9 cellular contexts compared by ENCODE assay signal in genomic region chr4:185219551-185220344, GRCh38. TPM values are rescaled to one million over a fixed set of nuclear protein-coding genes. Genes with fewer than 3 reads are reported as not detected.
DNase-seq lines count a peak whose midpoint lies in the region; ATAC-seq, FAIRE-seq and TF ChIP-seq lines count a peak whose summit lies in the region.
"Had no signal": no experiment of that assay in that cellular context is flagged by ENCODE, and none has a peak within 500 bp of the region (broad histone marks: within the 10 kb centered on the region; RNA-seq: fewer than 3 reads in every experiment).

No MANE protein-coding gene starts in this region.

- DNase-seq in AG10803 (ENCODE audit: low read depth) (peak; percentile 91), K562 (ENCODE audit: extremely low read depth in 1 of 4, low spot score in 3 of 4) (no peak), prostate gland (ENCODE audit: low spot score) (peak; percentile 83), SW 1271 (lab: John Stamatoyannopoulos, UW) (no peak), CD14-positive monocyte (ENCODE audit: low spot score) (no peak)
- DNase-seq in CD8-positive, alpha-beta memory T cell = no peak

- H3K9me3 ChIP-seq in K562 (replicated peaks; ENCODE audit: control insufficient read depth, insufficient read depth, low read depth, low read length) (no peaks in the 10 kb centered on the region), prostate gland (no peaks in the 10 kb centered on the region)
- no peaks in the 10 kb centered on the region for H3K9me3 ChIP-seq in CD8-positive, alpha-beta memory T cell (ENCODE audit: low read length)

- no peaks in the 10 kb centered on the region for H3K36me3 Mint-ChIP-seq in CD14-positive monocyte
- H3K36me3 Mint-ChIP-seq in CD8-positive, alpha-beta memory T cell = peaks cover 5 to 7% (median 5%) of the 10 kb centered on the region in 3 donors

- TF ChIP-seq EP300 in K562 (IDR thresholded peaks at IDR 0.05; ENCODE audit: low read length) = no peak

- no peak overlapping the region for H3K4me3 Mint-ChIP-seq in CD14-positive monocyte
- no peak overlapping the region for H3K4me3 Mint-ChIP-seq in CD8-positive, alpha-beta memory T cell

- H4K20me1 ChIP-seq in K562 (replicated peaks; ENCODE audit: control insufficient read depth, insufficient read depth, low read length) = no peaks in the 10 kb centered on the region

- H3K4me2 ChIP-seq in K562 (ENCODE audit: insufficient read depth, low read length) = no peak overlapping the region

- in situ Hi-C loops in K562 (cut with MboI) = no loop called here

- TF ChIP-seq RAD21 in K562 (CRISPR knock-in tag; conservative IDR thresholded peaks at IDR 0.05 in 1 of 2, IDR thresholded peaks at IDR 0.05 in 1 of 2) = no peak

- TF ChIP-seq POLR2A in K562 (conservative IDR thresholded peaks at IDR 0.05) = no peak
- no peak for TF ChIP-seq POLR2A in prostate gland (IDR thresholded peaks at IDR 0.05)

- no TSS peak for BruUV-seq in K562 (replicated peaks; lab: Mats Ljungman, UMichigan)

- H3K4me1 Mint-ChIP-seq in CD14-positive monocyte = no peaks in the 10 kb centered on the region
- peaks cover 13 to 42% (median 39%) of the 10 kb centered on the region in 3 donors for H3K4me1 Mint-ChIP-seq in CD8-positive, alpha-beta memory T cell

- H3K79me2 ChIP-seq in K562 (ENCODE audit: control insufficient read depth, insufficient read depth, low read length) = peaks cover 7% of the 10 kb centered on the region

- H3K27ac Mint-ChIP-seq in CD14-positive monocyte = peak overlapping the region in 1 of 7 donors; percentile 31
- peak overlapping the region in 2 of 8 donors; percentile 29 to 49 for H3K27ac Mint-ChIP-seq in CD8-positive, alpha-beta memory T cell

- H3K4me3 ChIP-seq in AG10803 (ENCODE audit: low read length) (no peak overlapping the region), K562 (no peak overlapping the region), prostate gland (no peak overlapping the region)
- H3K4me3 ChIP-seq in CD8-positive, alpha-beta memory T cell (ENCODE audit: low read length) = no peak overlapping the region

- H3K9ac ChIP-seq in K562 (ENCODE audit: insufficient read depth in 1 of 2, low read depth in 2 of 2, low read length in 2 of 2) = no peak overlapping the region
- H3K9ac ChIP-seq: parathyroid adenoma had no signal

- H2AFZ ChIP-seq in K562 (ENCODE audit: low read depth, low read length) = no peak overlapping the region
- H2AFZ ChIP-seq: parathyroid adenoma had no signal

- POLR2A ChIA-PET in K562 (lab: Yijun Ruan, JAX) = interaction anchor here (1.0 kb wide), 1 partner anchor 9 kb away, joined by 3 read pairs; no protein-coding TSS in a partner anchor
- POLR2A ChIA-PET in CD8-positive, alpha-beta memory T cell (lab: Charles Lee) = no interaction called here

- H3K27me3 ChIP-seq in K562 (ENCODE audit: control insufficient read depth in 2 of 2, insufficient read depth in 2 of 2, low read length in 2 of 2) = no peaks in the 10 kb centered on the region
- no peaks in the 10 kb centered on the region for H3K27me3 ChIP-seq in prostate gland (replicated peaks; ENCODE audit: insufficient read depth)
- no peaks in the 10 kb centered on the region for H3K27me3 ChIP-seq in CD8-positive, alpha-beta memory T cell (ENCODE audit: insufficient read depth, low read length, poor library complexity, severe bottlenecking)

- ATAC-seq in GM19395 (IDR thresholded peaks at IDR 0.05; ENCODE audit: unreplicated experiment) (peak; percentile 81), HG03378 (IDR thresholded peaks at IDR 0.05; ENCODE audit: unreplicated experiment) (peak; percentile 71), K562 (peak; percentile 63)

- H3K27ac ChIP-seq in K562 (ENCODE audit: extremely low read depth, low read depth, low read length) (no peak overlapping the region), prostate gland (no peak overlapping the region)
- H3K27ac ChIP-seq in CD8-positive, alpha-beta memory T cell (ENCODE audit: low read depth, low read length) = no peak overlapping the region
- H3K27ac ChIP-seq: parathyroid adenoma had no signal

- H3K9me1 ChIP-seq in K562 (ENCODE audit: control insufficient read depth, insufficient read depth, low read length) = no peaks in the 10 kb centered on the region

- H3K27me3 Mint-ChIP-seq in CD14-positive monocyte (ENCODE audit: low read depth in 3 of 3) = peaks cover 14 to 19% (median 15%) of the 10 kb centered on the region in 3 donors
- peaks cover 0 to 2% of the 10 kb centered on the region in 2 donors for H3K27me3 Mint-ChIP-seq in CD8-positive, alpha-beta memory T cell

- H3K36me3 ChIP-seq in K562 (ENCODE audit: control insufficient read depth, insufficient read depth, low read length) = no peaks in the 10 kb centered on the region
- no peaks in the 10 kb centered on the region for H3K36me3 ChIP-seq in prostate gland
- H3K36me3 ChIP-seq in CD8-positive, alpha-beta memory T cell (ENCODE audit: insufficient read depth, low read length) = no peaks in the 10 kb centered on the region

- TF ChIP-seq CTCF in AG10803 (conservative IDR thresholded peaks at IDR 0.05; ENCODE audit: low read length) (no peak), K562 (IDR thresholded peaks at IDR 0.05 in 2 of 3, conservative IDR thresholded peaks at IDR 0.05 in 1 of 3; ENCODE audit: insufficient read depth in 2 of 3, low read depth in 1 of 3, low read length in 3 of 3) (no peak), prostate gland (IDR thresholded peaks at IDR 0.05) (no peak), CD14-positive monocyte (IDR thresholded peaks at IDR 0.05) (no peak)

- FAIRE-seq in K562 (lab: Jason Lieb, UNC) = no peak

- intact Hi-C loops in K562 (cut with micrococcal nuclease) (no loop called here), prostate gland (cut with DNase I) (no loop called here), CD14-positive monocyte (cut with micrococcal nuclease) (no loop called here)

- WGBS in K562 (ENCODE audit: insufficient coverage, low coverage, missing lambda C conversion rate) = 59% methylated on average over 3 of the region's 3 CpGs
- WGBS in prostate gland = 35% methylated on average over 3 of the region's 3 CpGs

- peaks cover 0 to 4% of the 10 kb centered on the region in 2 experiments; a peak in 2 of 5 replicates for H3K4me1 ChIP-seq in K562 (replicated peaks in 1 of 2; ENCODE audit: control insufficient read depth in 2 of 2, insufficient read depth in 2 of 2, low read length in 2 of 2)
- H3K4me1 ChIP-seq in prostate gland (replicated peaks) = no peaks in the 10 kb centered on the region
- no peaks in the 10 kb centered on the region for H3K4me1 ChIP-seq in CD8-positive, alpha-beta memory T cell (ENCODE audit: insufficient read depth, low read length)
- H3K4me1 ChIP-seq: parathyroid adenoma had no signal

- H3K9me3 Mint-ChIP-seq in CD14-positive monocyte = peaks cover 0 to 5% (median 0%) of the 10 kb centered on the region in 7 donors
- no peaks in the 10 kb centered on the region for H3K9me3 Mint-ChIP-seq in CD8-positive, alpha-beta memory T cell

- CTCF ChIA-PET in K562 (lab: Yijun Ruan, JAX; ENCODE audit: low intra/inter-chr PET ratio) = interaction anchor here (0.7 kb wide), 1 partner anchor 86 kb away, joined by 6 read pairs; no protein-coding TSS in a partner anchor
- CTCF ChIA-PET in CD8-positive, alpha-beta memory T cell (lab: Charles Lee) = no interaction called here

RNA-seq across cellular contexts. Expression of gene SNX25, which starts 10.3 kb away (rescaled TPM):
- total RNA-seq in K562 (2011; cell fraction: chromatin; rRNA removed; ENCODE audit: low replicate concordance) = 50.4 and 67.3 TPM in 2 replicates
- 12.7 and 16.2 TPM in 2 replicates for total RNA-seq in K562 (2011; cell fraction: nucleolus; rRNA removed)
- 27.6 and 33.9 TPM in 2 replicates for total RNA-seq in K562 (2011; cell fraction: nucleoplasm; rRNA removed)
- 9.4 and 10.4 TPM in 2 replicates for total RNA-seq in K562 (2014; rRNA removed)
- total RNA-seq in K562 (2014; rRNA removed; fragmentation: Illumina TruSeq; extraction: Trizol) = 15.5 and 18.0 TPM in 2 replicates
- 12.7 and 14.4 TPM in 2 replicates for total RNA-seq in K562 (2015; rRNA removed; fragmentation: Illumina TruSeq; extraction: Trizol)
- total RNA-seq in K562 (2021) = 12.6 and 14.4 TPM in 2 replicates
- 21.9 and 23.4 TPM in 2 replicates for polyA plus RNA-seq in K562 (2011; rRNA removed)
- polyA plus RNA-seq in K562 (2011; cell fraction: cytosol; rRNA removed) = 2.3 and 9.1 TPM in 2 replicates
- polyA plus RNA-seq in K562 (2011; cell fraction: nucleus; rRNA removed) = 13.5 and 17.9 TPM in 2 replicates
- 6.5 and 10.3 TPM in 2 replicates for polyA plus RNA-seq in K562 (2012)
- 10.4 and 13.3 TPM in 2 replicates for polyA plus RNA-seq in K562 (2014; fragmentation: Illumina TruSeq; extraction: Trizol)
- polyA plus RNA-seq in K562 (2014; fragmentation: Nextera tagmentation; extraction: Ambion mirVana) = 1 to 10 TPM; 2.5 TPM
- 9.5 and 9.6 TPM in 2 replicates for polyA plus RNA-seq in K562 (2014; rRNA removed)
- polyA minus RNA-seq in K562 (2011; rRNA and poly(A)+ RNA removed) = 57.4 and 75.6 TPM in 2 replicates
- 14.9 and 15.0 TPM in 2 replicates for polyA minus RNA-seq in K562 (2011; cell fraction: cytosol; rRNA and poly(A)+ RNA removed)
- polyA minus RNA-seq in K562 (2011; cell fraction: nucleus; rRNA and poly(A)+ RNA removed) = 11.8 and 26.8 TPM in 2 replicates
- 10 to 100 TPM; 26.4 to 49.5 TPM for total RNA-seq in prostate gland
- under 1 TPM; 0.31 to 0.36 TPM for polyA plus RNA-seq in CD14-positive monocyte
- 10 to 100 TPM; 17.7 to 18.2 TPM for total RNA-seq in CD8-positive, alpha-beta memory T cell
- polyA plus RNA-seq in CD8-positive, alpha-beta memory T cell = 7.8 TPM

RNA-seq across cellular contexts. Expression of gene CFAP97, which starts 15.9 kb away (rescaled TPM):
- total RNA-seq in K562 (2011; cell fraction: chromatin; rRNA removed; ENCODE audit: low replicate concordance) = 13.8 and 79.1 TPM in 2 replicates
- total RNA-seq in K562 (2011; cell fraction: nucleolus; rRNA removed) = 7.0 and 11.4 TPM in 2 replicates
- 19.9 and 32.4 TPM in 2 replicates for total RNA-seq in K562 (2011; cell fraction: nucleoplasm; rRNA removed)
- total RNA-seq in K562 (2014; rRNA removed) = 19.9 and 22.0 TPM in 2 replicates
- 57.7 and 68.7 TPM in 2 replicates for total RNA-seq in K562 (2014; rRNA removed; fragmentation: Illumina TruSeq; extraction: Trizol)
- total RNA-seq in K562 (2015; rRNA removed; fragmentation: Illumina TruSeq; extraction: Trizol) = 51.3 and 57.5 TPM in 2 replicates
- 42.7 and 44.6 TPM in 2 replicates for total RNA-seq in K562 (2021)
- 48.0 and 57.8 TPM in 2 replicates for polyA plus RNA-seq in K562 (2011; rRNA removed)
- polyA plus RNA-seq in K562 (2011; cell fraction: cytosol; rRNA removed) = 9.1 and 19.2 TPM in 2 replicates
- 14.3 and 16.2 TPM in 2 replicates for polyA plus RNA-seq in K562 (2011; cell fraction: nucleus; rRNA removed)
- polyA plus RNA-seq in K562 (2012) = 23.9 and 27.7 TPM in 2 replicates
- 35.7 and 44.4 TPM in 2 replicates for polyA plus RNA-seq in K562 (2014; fragmentation: Illumina TruSeq; extraction: Trizol)
- 10 to 100 TPM; 17.3 to 42.7 TPM for polyA plus RNA-seq in K562 (2014; fragmentation: Nextera tagmentation; extraction: Ambion mirVana)
- polyA plus RNA-seq in K562 (2014; rRNA removed) = 21.3 and 24.6 TPM in 2 replicates
- polyA minus RNA-seq in K562 (2011; rRNA and poly(A)+ RNA removed) = 82.2 and 111 TPM in 2 replicates
- 22.3 and 34.3 TPM in 2 replicates for polyA minus RNA-seq in K562 (2011; cell fraction: cytosol; rRNA and poly(A)+ RNA removed)
- 14.9 and 27.8 TPM in 2 replicates for polyA minus RNA-seq in K562 (2011; cell fraction: nucleus; rRNA and poly(A)+ RNA removed)
- 10 to 100 TPM; 28.9 to 35.2 TPM for total RNA-seq in prostate gland
- 10 to 100 TPM; 12.3 to 16.8 TPM for polyA plus RNA-seq in CD14-positive monocyte
- total RNA-seq in CD8-positive, alpha-beta memory T cell = 10 to 100 TPM; 49.9 to 50.1 TPM
- 107 TPM for polyA plus RNA-seq in CD8-positive, alpha-beta memory T cell

Comparison
In these comparisons a context has a peak if more than half of its experiments do, and no peak if none do; other contexts are left out.
1. DNase-seq: peak in AG10803 (single experiment) and prostate gland (single experiment); none in K562 (0 of 4), SW 1271 (0 of 2), CD14-positive monocyte (single experiment) and CD8-positive, alpha-beta memory T cell (0 of 5).
2. Peak in every context shown above with its lines, with median percentiles within 50 percentile points of each other: ATAC-seq.